Comparison of ENCODE assay signal across 2 cellular contexts in genomic region chr19:56092685-56093631, GRCh38.
A peak's percentile ranks its signal among the peaks of the same experiment; 100 is the strongest.
TF ChIP-seq lines count a peak whose summit lies in the region.

No MANE protein-coding gene starts in this region.

TF ChIP-seq in HEK293, 187 proteins besides CTCF, POLR2A, EP300 and RAD21:
- TF ChIP-seq ZNF175 (tag by site-specific recombination; IDR thresholded peaks at IDR 0.05) (no peak), SETDB1 (IDR thresholded peaks at IDR 0.05; ENCODE audit: insufficient read length, low read length) (peak; percentile 68), PRDM10 (tag by site-specific recombination; IDR thresholded peaks at IDR 0.05) (peak; percentile 45; the same call in 1 of the 2 replicates)

TF ChIP-seq in GM12878, 131 proteins besides CTCF, POLR2A, EP300 and RAD21:
- TF ChIP-seq, protein P1, sequence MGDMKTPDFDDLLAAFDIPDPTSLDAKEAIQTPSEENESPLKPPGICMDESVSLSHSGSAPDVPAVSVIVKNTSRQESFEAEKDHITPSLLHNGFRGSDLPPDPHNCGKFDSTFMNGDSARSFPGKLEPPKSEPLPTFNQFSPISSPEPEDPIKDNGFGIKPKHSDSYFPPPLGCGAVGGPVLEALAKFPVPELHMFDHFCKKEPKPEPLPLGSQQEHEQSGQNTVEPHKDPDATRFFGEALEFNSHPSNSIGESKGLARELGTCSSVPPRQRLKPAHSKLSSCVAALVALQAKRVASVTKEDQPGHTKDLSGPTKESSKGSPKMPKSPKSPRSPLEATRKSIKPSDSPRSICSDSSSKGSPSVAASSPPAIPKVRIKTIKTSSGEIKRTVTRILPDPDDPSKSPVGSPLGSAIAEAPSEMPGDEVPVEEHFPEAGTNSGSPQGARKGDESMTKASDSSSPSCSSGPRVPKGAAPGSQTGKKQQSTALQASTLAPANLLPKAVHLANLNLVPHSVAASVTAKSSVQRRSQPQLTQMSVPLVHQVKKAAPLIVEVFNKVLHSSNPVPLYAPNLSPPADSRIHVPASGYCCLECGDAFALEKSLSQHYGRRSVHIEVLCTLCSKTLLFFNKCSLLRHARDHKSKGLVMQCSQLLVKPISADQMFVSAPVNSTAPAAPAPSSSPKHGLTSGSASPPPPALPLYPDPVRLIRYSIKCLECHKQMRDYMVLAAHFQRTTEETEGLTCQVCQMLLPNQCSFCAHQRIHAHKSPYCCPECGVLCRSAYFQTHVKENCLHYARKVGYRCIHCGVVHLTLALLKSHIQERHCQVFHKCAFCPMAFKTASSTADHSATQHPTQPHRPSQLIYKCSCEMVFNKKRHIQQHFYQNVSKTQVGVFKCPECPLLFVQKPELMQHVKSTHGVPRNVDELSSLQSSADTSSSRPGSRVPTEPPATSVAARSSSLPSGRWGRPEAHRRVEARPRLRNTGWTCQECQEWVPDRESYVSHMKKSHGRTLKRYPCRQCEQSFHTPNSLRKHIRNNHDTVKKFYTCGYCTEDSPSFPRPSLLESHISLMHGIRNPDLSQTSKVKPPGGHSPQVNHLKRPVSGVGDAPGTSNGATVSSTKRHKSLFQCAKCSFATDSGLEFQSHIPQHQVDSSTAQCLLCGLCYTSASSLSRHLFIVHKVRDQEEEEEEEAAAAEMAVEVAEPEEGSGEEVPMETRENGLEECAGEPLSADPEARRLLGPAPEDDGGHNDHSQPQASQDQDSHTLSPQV (IDR thresholded peaks at IDR 0.05): no peak
- TF ChIP-seq MYC (IDR thresholded peaks at IDR 0.05; ENCODE audit: insufficient read depth, insufficient read length, insufficient replicate concordance, low read length, severe bottlenecking) (no peak), POLR2AphosphoS5 (IDR thresholded peaks at IDR 0.05; ENCODE audit: low read length) (peak; percentile 70), SMAD1 (IDR thresholded peaks at IDR 0.05; ENCODE audit: low read depth, partially characterized antibody) (no peak), DPF2 (IDR thresholded peaks at IDR 0.05) (no peak), TCF7 (IDR thresholded peaks at IDR 0.05; ENCODE audit: borderline replicate concordance) (no peak)
